16 cellular contexts compared by ENCODE assay signal in genomic region chr12:75917704-75918103, GRCh38.
"Had no signal": no experiment of that assay in that cellular context is flagged by ENCODE, and none has a peak within 500 bp of the region (broad histone marks: within the 10 kb centered on the region; RNA-seq: fewer than 3 reads in every experiment).

No MANE protein-coding gene starts in this region.

- DNase-seq: activated CD4-positive, alpha-beta T cell treated with anti-CD3 and anti-CD28 coated beads, Interleukin-2, amount 50 U/mL, for 1 hour; activated CD8-positive, alpha-beta memory T cell treated with anti-CD3 and anti-CD28 coated beads for 24 hours; activated naive CD4-positive, alpha-beta T cell treated with anti-CD3 and anti-CD28 coated beads for 36 hours; activated naive CD8-positive, alpha-beta T cell treated with anti-CD3 and anti-CD28 coated beads, Interleukin-2, amount 50 U/mL, for 24 hours; aorta; cerebellar nuclear complex; dermis blood vessel endothelial cell; endodermal cell; erythroblast; gastrocnemius medialis; pancreas; stomach; testis; upper lobe of right lung had no signal

- H3K4me3 ChIP-seq: gastrocnemius medialis, pancreas, stomach, testis, upper lobe of right lung had no signal

- H3K27me3 ChIP-seq: gastrocnemius medialis, pancreas, stomach, testis, upper lobe of right lung had no signal

- H3K9me3 ChIP-seq: gastrocnemius medialis, pancreas, stomach, testis, upper lobe of right lung had no signal

- ATAC-seq: gastrocnemius medialis, left lobe of liver, pancreas, sciatic nerve, upper lobe of right lung had no signal

- H3K36me3 ChIP-seq: gastrocnemius medialis, pancreas, stomach, upper lobe of right lung had no signal

- H3K4me1 ChIP-seq: testis, upper lobe of right lung had no signal

- H3K27ac ChIP-seq: gastrocnemius medialis, pancreas, stomach, testis, upper lobe of right lung had no signal

- FAIRE-seq: pancreas had no signal
